Comparison of ENCODE assay signal across 25 cellular contexts in genomic region chr7:129024125-129024524, GRCh38. TPM values are rescaled to one million over a fixed set of nuclear protein-coding genes. Genes with fewer than 3 reads are reported as not detected.
A peak's percentile ranks its signal among the peaks of the same experiment; 100 is the strongest.
DNase-seq lines count a peak whose midpoint lies in the region; ATAC-seq, FAIRE-seq and TF ChIP-seq lines count a peak whose summit lies in the region.
"Had no signal": no experiment of that assay in that cellular context is flagged by ENCODE, and none has a peak within 500 bp of the region (broad histone marks: within the 10 kb centered on the region; RNA-seq: fewer than 3 reads in every experiment).

No MANE protein-coding gene starts in this region.

- no peak overlapping the region for H3K27ac Mint-ChIP-seq in CD4-positive, alpha-beta T cell
- H3K27ac Mint-ChIP-seq in naive B cell = peak overlapping the region in 4 of 6 donors; percentile 1 to 78 (median 48)
- H3K27ac Mint-ChIP-seq in osteocyte (ENCODE audit: unreplicated experiment) = no peak overlapping the region
- H3K27ac Mint-ChIP-seq: B cell, HFFc6 had no signal

- H3K36me3 Mint-ChIP-seq in CD4-positive, alpha-beta T cell (ENCODE audit: low read depth) = peaks cover 22% of the 10 kb centered on the region
- H3K36me3 Mint-ChIP-seq in naive B cell (peaks cover 3 to 7% of the 10 kb centered on the region in 2 donors), osteocyte (ENCODE audit: unreplicated experiment) (peaks cover 9% of the 10 kb centered on the region)

- FAIRE-seq in GM12878 (lab: Jason Lieb, UNC) = no peak
- FAIRE-seq: G401.6, RCC 7860 had no signal

- SMC1A ChIA-PET in GM12878 (lab: Charles Lee; ENCODE audit: uncharacterized antibody, unreplicated experiment) = interaction anchor here (0.9 to 4.3 kb wide), 7 partner anchors 9 to 62 kb away, joined by 3 to 25 read pairs (median 5); no protein-coding TSS in a partner anchor

- in situ Hi-C loops in GM12878 (cut with MboI) = no loop called here
- in situ Hi-C loops in mammary epithelial cell (cut with MboI; ENCODE audit: low sequenced_read_pairs in 2 of 2) = no loop called here

- H3K9me3 Mint-ChIP-seq in CD4-positive, alpha-beta T cell = no peaks in the 10 kb centered on the region
- H3K9me3 Mint-ChIP-seq in naive B cell = no peaks in the 10 kb centered on the region
- no peaks in the 10 kb centered on the region for H3K9me3 Mint-ChIP-seq in osteocyte (ENCODE audit: unreplicated experiment)
- H3K9me3 Mint-ChIP-seq: HFFc6 had no signal

- POLR2A ChIA-PET in CD4-positive, alpha-beta T cell (lab: Charles Lee) = no interaction called here
- POLR2A ChIA-PET in HEK293 (lab: Yijun Ruan, JAX) = interaction anchor here (0.6 kb wide), 1 partner anchor 132 kb away, joined by 5 read pairs; no protein-coding TSS in a partner anchor
- POLR2A ChIA-PET in GM12878 (lab: Charles Lee) = interaction anchor here (0.6 to 2.5 kb wide), 2 partner anchors 14 to 379 kb away, joined by 5 to 9 read pairs; no protein-coding TSS in a partner anchor

- 98% methylated on average over 3 of the region's 3 CpGs for WGBS in GM12878 (ENCODE audit: insufficient coverage, insufficient replicate concordance, low lambda C conversion rate, missing lambda C conversion rate)
- WGBS in mammary epithelial cell (ENCODE audit: low coverage, missing lambda C conversion rate) = 96% methylated on average over 3 of the region's 3 CpGs

- no peak for TF ChIP-seq EP300 in GM12878 (IDR thresholded peaks at IDR 0.05; ENCODE audit: borderline replicate concordance in 1 of 2, control insufficient read depth in 1 of 2, low read depth in 2 of 2, low read length in 2 of 2)

- H3K79me2 ChIP-seq in GM12878 (ENCODE audit: control insufficient read depth, insufficient read depth, low read length) (peaks cover 91% of the 10 kb centered on the region), mammary epithelial cell (ENCODE audit: insufficient read depth, low read length) (peaks cover 94% of the 10 kb centered on the region)

- H3K4me3 ChIP-seq in HEK293 (ENCODE audit: low read depth, low read length) (no peak overlapping the region), GM12878 (no peak overlapping the region), mammary epithelial cell (replicated peaks in 1 of 3; ENCODE audit: insufficient read depth in 1 of 3, low read depth in 2 of 3, low read length in 3 of 3) (no peak overlapping the region)

- H3K4me1 ChIP-seq in HEK293 (ENCODE audit: control insufficient read depth, insufficient read depth, low read length) (0 out of 2 replicates have a peak, but pooled peaks cover 3% of the 10 kb centered on the region), GM12878 (ENCODE audit: control insufficient read depth, insufficient read depth, low read length) (peaks cover 17% of the 10 kb centered on the region), mammary epithelial cell (ENCODE audit: insufficient read depth, low read length) (no peaks in the 10 kb centered on the region)

- H3K27ac ChIP-seq in CD4-positive, alpha-beta T cell (ENCODE audit: low read depth, low read length) = no peak overlapping the region
- H3K27ac ChIP-seq in HEK293 (ENCODE audit: extremely low read depth, low read depth, low read length) (no peak overlapping the region), GM12878 (ENCODE audit: control insufficient read depth, insufficient read depth) (peak overlapping the region; percentile 18), mammary epithelial cell (ENCODE audit: insufficient read depth, low read depth, low read length) (no peak overlapping the region)
- H3K27ac ChIP-seq: HL-60 had no signal

- H3K4me3 Mint-ChIP-seq in CD4-positive, alpha-beta T cell = peak overlapping the region; percentile 3
- H3K4me3 Mint-ChIP-seq in naive B cell (peak overlapping the region in 1 of 8 donors; percentile 15), osteocyte (ENCODE audit: unreplicated experiment) (no peak overlapping the region)
- H3K4me3 Mint-ChIP-seq: B cell, HFFc6 had no signal

- no peak for DNase-seq in CD4-positive, alpha-beta T cell
- DNase-seq in GM12878 (ENCODE audit: low read depth, low spot score) (no peak), naive B cell (no peak), mammary epithelial cell (no peak), osteocyte (ENCODE audit: extremely low spot score, unreplicated experiment) (no peak)
- DNase-seq: COR-L47; DMS 273 treated with DMSO at 0.1 percent for 48 hours; DND-41; GOT3; HFFc6; NCI-H1092 treated with DMSO at 0.1 percent for 48 hours; NCI-H146; NCI-H2029 treated with DMSO at 0.1 percent for 48 hours; NCI-H2171; NCI-H446 treated with DMSO at 0.1 percent for 48 hours; NCI-H748 treated with DMSO at 0.1 percent for 48 hours; NK-92 treated with Interleukin-12 subunit alpha and Interleukin-12 subunit beta, amount 100 ng/mL, for 24 hours had no signal

- H3K9ac ChIP-seq in GM12878 (ENCODE audit: control insufficient read depth, insufficient read depth, low read length) = no peak overlapping the region
- no peak overlapping the region for H3K9ac ChIP-seq in mammary epithelial cell (ENCODE audit: insufficient read depth, low read length)

- H3K4me2 ChIP-seq in GM12878 (ENCODE audit: control insufficient read depth, insufficient read depth) (no peak overlapping the region), mammary epithelial cell (ENCODE audit: insufficient read depth, low read depth, low read length) (no peak overlapping the region)

- CTCF ChIA-PET in CD4-positive, alpha-beta T cell (lab: Charles Lee) = interaction anchor here (1.2 kb wide), 1 partner anchor 67 kb away, joined by 3 read pairs; no protein-coding TSS in a partner anchor
- CTCF ChIA-PET in HEK293 (lab: Yijun Ruan, JAX) = interaction anchor here (0.6 to 0.9 kb wide), 2 partner anchors 30 to 1021 kb away, joined by 3 to 4 read pairs; partner anchors contain the start of gene TNPO3
- CTCF ChIA-PET in GM12878 (lab: Yijun Ruan, JAX) = interaction anchor here (0.6 to 1.7 kb wide), 3 partner anchors 60 to 70 kb away, joined by 3 to 5 read pairs (median 3); no protein-coding TSS in a partner anchor
- CTCF ChIA-PET in mammary epithelial cell (lab: Charles Lee; ENCODE audit: low non-redundant PET) = no interaction called here

- H3K36me3 ChIP-seq in HEK293 (ENCODE audit: control insufficient read depth in 2 of 2, insufficient read depth in 1 of 2, low read length in 2 of 2) (no peaks in the 10 kb centered on the region; a peak in 1 of 3 replicates), GM12878 (ENCODE audit: control insufficient read depth in 2 of 2, insufficient read depth in 2 of 2, low read length in 1 of 2) (peaks cover 3 to 20% of the 10 kb centered on the region in 2 experiments), mammary epithelial cell (ENCODE audit: insufficient read depth, low read length) (peaks cover 1% of the 10 kb centered on the region)

- H3K9me3 ChIP-seq in CD4-positive, alpha-beta T cell (ENCODE audit: control insufficient read depth, low read length) = no peaks in the 10 kb centered on the region
- H3K9me3 ChIP-seq in HEK293 (ENCODE audit: control insufficient read depth, insufficient read depth, low read depth, low read length) (no peaks in the 10 kb centered on the region), GM12878 (replicated peaks; ENCODE audit: control insufficient read depth, insufficient read depth, low read length) (no peaks in the 10 kb centered on the region; the same call in 2 of the 3 replicates), mammary epithelial cell (replicated peaks; ENCODE audit: insufficient read depth, low read length) (no peaks in the 10 kb centered on the region)

- RAD21 ChIA-PET in GM12878 (lab: Charles Lee; ENCODE audit: unreplicated experiment) = interaction anchor here (0.8 to 1.6 kb wide), 5 partner anchors 15 to 190 kb away, joined by 3 to 5 read pairs (median 3); no protein-coding TSS in a partner anchor

- TF ChIP-seq RAD21 in GM12878 (IDR thresholded peaks at IDR 0.05; ENCODE audit: insufficient read depth, low read depth, low read length) = no peak

- peaks cover 60% of the 10 kb centered on the region for H3K4me1 Mint-ChIP-seq in CD4-positive, alpha-beta T cell (ENCODE audit: low read depth)
- peaks cover 34 to 53% (median 39%) of the 10 kb centered on the region in 3 donors for H3K4me1 Mint-ChIP-seq in naive B cell
- peaks cover 6% of the 10 kb centered on the region for H3K4me1 Mint-ChIP-seq in osteocyte (ENCODE audit: unreplicated experiment)

- no peak for TF ChIP-seq CTCF in CD4-positive, alpha-beta T cell (IDR thresholded peaks at IDR 0.05)
- TF ChIP-seq CTCF in HEK293 (tag by site-specific recombination; IDR thresholded peaks at IDR 0.05) (no peak), GM12878 (IDR thresholded peaks at IDR 0.05 in 2 of 3, conservative IDR thresholded peaks at IDR 0.05 in 1 of 3; ENCODE audit: control insufficient read depth in 2 of 3, extremely low read depth in 1 of 3, insufficient read depth in 1 of 3, low read depth in 3 of 3, low read length in 3 of 3) (no peak), mammary epithelial cell (conservative IDR thresholded peaks at IDR 0.05 in 1 of 2, IDR thresholded peaks at IDR 0.05 in 1 of 2; ENCODE audit: extremely low read depth in 1 of 2, insufficient read depth in 1 of 2, low read depth in 1 of 2, low read length in 2 of 2) (no peak), osteocyte (IDR thresholded peaks at IDR 0.05) (no peak)

- H4K20me1 ChIP-seq in GM12878 (ENCODE audit: control insufficient read depth, insufficient read depth) = no peaks in the 10 kb centered on the region
- H4K20me1 ChIP-seq in mammary epithelial cell (ENCODE audit: insufficient read depth, low read length) = no peaks in the 10 kb centered on the region

- dilution Hi-C loops in mammary epithelial cell (cut with HindIII; ENCODE audit: low sequenced_read_pairs) = no loop called here

- TF ChIP-seq POLR2A in GM12878 (IDR thresholded peaks at IDR 0.05; ENCODE audit: low read depth, low read length) = no peak

- intact Hi-C loops in CD4-positive, alpha-beta T cell (cut with DNase I, micrococcal nuclease) = no loop called here
- intact Hi-C loops in GM12878 (cut with micrococcal nuclease; ENCODE audit: unreplicated experiment) = no loop called here
- intact Hi-C loops in mammary epithelial cell (cut with micrococcal nuclease) = no loop called here

- no peak for ATAC-seq in CD4-positive, alpha-beta T cell (ENCODE audit: poor library complexity)
- no peak for ATAC-seq in GM12878
- ATAC-seq in naive B cell (ENCODE audit: low read depth in 2 of 2) = no peak
- no peak for ATAC-seq in HG02970 (IDR thresholded peaks at IDR 0.05; ENCODE audit: low FRiP score, unreplicated experiment)
- no peak for ATAC-seq in GM19397 (IDR thresholded peaks at IDR 0.05; ENCODE audit: unreplicated experiment)
- ATAC-seq: Right ventricle myocardium inferior had no signal

- H3K27me3 ChIP-seq in CD4-positive, alpha-beta T cell (ENCODE audit: control insufficient read depth, insufficient read depth, low read length) = no peaks in the 10 kb centered on the region
- H3K27me3 ChIP-seq in GM12878 (replicated peaks in 1 of 2; ENCODE audit: control insufficient read depth in 2 of 2, insufficient read depth in 2 of 2, low read length in 1 of 2) = no peaks in the 10 kb centered on the region
- no peaks in the 10 kb centered on the region for H3K27me3 ChIP-seq in mammary epithelial cell (ENCODE audit: insufficient read depth, low read length)

- BruUV-seq in GM12878 (replicated peaks; lab: Mats Ljungman, UMichigan) = no TSS peak
- no TSS peak for BruUV-seq in mammary epithelial cell (replicated peaks; lab: Mats Ljungman, UMichigan)

- H3K27me3 Mint-ChIP-seq in CD4-positive, alpha-beta T cell = no peaks in the 10 kb centered on the region
- H3K27me3 Mint-ChIP-seq in naive B cell (no peaks in the 10 kb centered on the region), osteocyte (ENCODE audit: unreplicated experiment) (no peaks in the 10 kb centered on the region)
- H3K27me3 Mint-ChIP-seq: B cell had no signal

- H2AFZ ChIP-seq in GM12878 (ENCODE audit: control insufficient read depth, low read depth, low read length) (no peak overlapping the region), mammary epithelial cell (ENCODE audit: low read depth, low read length) (no peak overlapping the region)

RNA-seq across cellular contexts. Expression of gene TNPO3, which starts 30.8 kb away (rescaled TPM):
- total RNA-seq in CD4-positive, alpha-beta T cell = 10 to 100 TPM; 17.1 to 18.7 TPM
- total RNA-seq in GM12878 (2013; cell fraction: nucleolus; rRNA removed) = 77.5 and 79.6 TPM in 2 replicates
- 72.7 and 77.4 TPM in 2 replicates for total RNA-seq in GM12878 (2014; rRNA removed)
- 64.3 and 64.5 TPM in 2 replicates for total RNA-seq in GM12878 (2014; rRNA removed; fragmentation: Illumina TruSeq; extraction: Trizol)
- total RNA-seq in GM12878 (2021) = 63.0 and 67.6 TPM in 2 replicates
- 34.8 TPM for polyA plus RNA-seq in GM12878 (2011; ENCODE audit: low read depth)
- 46.6 and 56.7 TPM in 2 replicates for polyA plus RNA-seq in GM12878 (2011; rRNA removed)
- 59.9 and 67.6 TPM in 2 replicates for polyA plus RNA-seq in GM12878 (2011; cell fraction: cytosol; rRNA removed)
- 46.9 and 53.0 TPM in 2 replicates for polyA plus RNA-seq in GM12878 (2011; cell fraction: nucleus; rRNA removed)
- 40.9 and 46.9 TPM in 2 replicates for polyA plus RNA-seq in GM12878 (2012)
- 68.7 and 68.9 TPM in 2 replicates for polyA plus RNA-seq in GM12878 (2014; fragmentation: Illumina TruSeq; extraction: Trizol)
- polyA plus RNA-seq in GM12878 (2014; fragmentation: Nextera tagmentation; extraction: Ambion mirVana) = 10 to 100 TPM; 17.6 to 23.5 TPM
- polyA plus RNA-seq in GM12878 (2014; rRNA removed) = 52.4 and 57.4 TPM in 2 replicates
- 10 to 100 TPM; 84.5 to 91.8 TPM for polyA plus RNA-seq in GM12878 (2016; fragmentation: Nextera tagmentation; extraction: Ambion mirVana)
- 99.0 and 133 TPM in 2 replicates for polyA minus RNA-seq in GM12878 (2011; rRNA and poly(A)+ RNA removed)
- polyA minus RNA-seq in GM12878 (2011; cell fraction: cytosol; rRNA and poly(A)+ RNA removed) = 27.8 and 31.8 TPM in 2 replicates
- 36.3 and 44.6 TPM in 2 replicates for polyA minus RNA-seq in GM12878 (2011; cell fraction: nucleus; rRNA and poly(A)+ RNA removed)
- 10 to 100 TPM; 28.7 to 38.7 (median 34.1) TPM for polyA plus RNA-seq in naive B cell (ENCODE audit: low read depth in 6 of 6)
- total RNA-seq in mammary epithelial cell = 10 to 100 TPM; 40.4 to 56.8 TPM
- polyA plus RNA-seq in mammary epithelial cell = 32.9 TPM
- polyA minus RNA-seq in mammary epithelial cell = 79.5 TPM
- 46.0 and 46.2 TPM in 2 replicates for total RNA-seq in osteocyte

Comparison
In these comparisons a context has a peak if more than half of its experiments do, and no peak if none do; other contexts are left out.
1. H3K27ac Mint-ChIP-seq: peak in naive B cell (4 of 6); none in CD4-positive, alpha-beta T cell (single experiment) and osteocyte (single experiment).